21 cellular contexts compared by ENCODE assay signal in genomic region chr14:76976623-76977005, GRCh38. TPM values are rescaled to one million over a fixed set of nuclear protein-coding genes. Genes with fewer than 3 reads are reported as not detected.
A peak's percentile ranks its signal among the peaks of the same experiment; 100 is the strongest.
DNase-seq lines count a peak whose midpoint lies in the region; ATAC-seq, FAIRE-seq and TF ChIP-seq lines count a peak whose summit lies in the region.
"Had no signal": no experiment of that assay in that cellular context is flagged by ENCODE, and none has a peak within 500 bp of the region (broad histone marks: within the 10 kb centered on the region; RNA-seq: fewer than 3 reads in every experiment).

No MANE protein-coding gene starts in this region.

- H3K36me3 Mint-ChIP-seq in activated T-helper 17 cell treated with anti-CD3 and anti-CD28 coated beads, Interleukin-2, amount 50 U/mL, for 72 hours (ENCODE audit: low read depth), result no peaks in the 10 kb centered on the region
- no peaks in the 10 kb centered on the region for H3K36me3 Mint-ChIP-seq in natural killer cell

- no peaks in the 10 kb centered on the region for H4K20me1 ChIP-seq in HepG2 (ENCODE audit: insufficient read depth, low read length)

- H3K4me3 ChIP-seq in HepG2 (replicated peaks in 1 of 3; ENCODE audit: insufficient read depth in 1 of 3, low read depth in 2 of 3, low read length in 3 of 3) (no peak overlapping the region; a peak in 1 of 6 replicates), right lobe of liver (no peak overlapping the region), psoas muscle (no peak overlapping the region)
- H3K4me3 ChIP-seq: coronary artery, uterus had no signal

- no peak for FAIRE-seq in HepG2 (lab: Jason Lieb, UNC)
- FAIRE-seq: G401.6 had no signal

- H2AFZ ChIP-seq in HepG2 (ENCODE audit: low read length), result no peak overlapping the region

- no peak overlapping the region for H3K27ac Mint-ChIP-seq in activated T-helper 17 cell treated with anti-CD3 and anti-CD28 coated beads, Interleukin-2, amount 50 U/mL, for 72 hours
- H3K27ac Mint-ChIP-seq in natural killer cell, result peak overlapping the region; percentile 66 to 85

- TF ChIP-seq POLR2A in HepG2 (IDR thresholded peaks at IDR 0.05; ENCODE audit: insufficient read depth in 1 of 2, low read depth in 2 of 2, low read length in 2 of 2) (no peak), right lobe of liver (IDR thresholded peaks at IDR 0.05) (no peak)

- WGBS in HepG2 (ENCODE audit: low lambda C conversion rate), result 14% methylated on average over 1 of the region's 1 CpG
- WGBS in right lobe of liver (ENCODE audit: insufficient coverage, low coverage, low lambda C conversion rate, missing lambda C conversion rate), result no CpG with 5 or more reads among the region's 1 CpG
- WGBS in psoas muscle, 3 donors, result 36 to 76% (median 59%) methylated on average over 1 of the region's 1 CpG

- no peak for TF ChIP-seq RAD21 in HepG2 (CRISPR knock-in tag; IDR thresholded peaks at IDR 0.05)

- intact Hi-C loops in HepG2 (cut with micrococcal nuclease; ENCODE audit: unreplicated experiment), result no loop called here
- intact Hi-C loops in right lobe of liver (cut with DNase I), result no loop called here
- intact Hi-C loops in natural killer cell (cut with micrococcal nuclease), result no loop called here
- intact Hi-C loops in psoas muscle (cut with DNase I), result no loop called here

- H3K4me2 ChIP-seq in HepG2 (ENCODE audit: low read depth, low read length), result peak overlapping the region; percentile 57

- POLR2A ChIA-PET in HepG2 (lab: Yijun Ruan, JAX), result interaction anchor here (2.1 kb wide), 1 partner anchor 15 kb away, joined by 12 read pairs; no protein-coding TSS in a partner anchor

- 0 out of 5 replicates have a peak, but pooled peaks cover 0 to 3% of the 10 kb centered on the region in 2 experiments for H3K27me3 ChIP-seq in HepG2 (ENCODE audit: control insufficient read depth in 1 of 2, insufficient read depth in 2 of 2, low read length in 2 of 2)
- H3K27me3 ChIP-seq in right lobe of liver, result no peaks in the 10 kb centered on the region
- H3K27me3 ChIP-seq in psoas muscle (ENCODE audit: insufficient read depth in 3 of 3, low read length in 2 of 3), result no peaks in the 10 kb centered on the region
- H3K27me3 ChIP-seq: uterus had no signal

- TF ChIP-seq CTCF in HepG2 (CRISPR knock-in tag; IDR thresholded peaks at IDR 0.05) (no peak), right lobe of liver (IDR thresholded peaks at IDR 0.05) (no peak), natural killer cell (IDR thresholded peaks at IDR 0.05) (no peak), psoas muscle (IDR thresholded peaks at IDR 0.05) (no peak)

- H3K36me3 ChIP-seq in HepG2 (replicated peaks in 1 of 2; ENCODE audit: control insufficient read depth in 1 of 2, insufficient read depth in 2 of 2, low read length in 2 of 2) (no peaks in the 10 kb centered on the region), right lobe of liver (no peaks in the 10 kb centered on the region), psoas muscle (ENCODE audit: insufficient read depth in 1 of 2, low read depth in 1 of 2) (no peaks in the 10 kb centered on the region)
- H3K36me3 ChIP-seq: uterus, WERI-Rb-1 had no signal

- in situ Hi-C loops in HepG2 (cut with HindIII; ENCODE audit: extremely low pct_ligation_motif_present, low pct_unique_long_range_greater_than_20kb), result no loop called here

- no TSS peak for BruUV-seq in HepG2 (replicated peaks; lab: Mats Ljungman, UMichigan)

- H3K4me1 ChIP-seq in HepG2 (ENCODE audit: insufficient read depth, low read length) (peaks cover 54% of the 10 kb centered on the region), right lobe of liver (no peaks in the 10 kb centered on the region), psoas muscle (peaks cover 6% of the 10 kb centered on the region)
- H3K4me1 ChIP-seq: uterus had no signal

- H3K27ac ChIP-seq in HepG2 (ENCODE audit: extremely low read length, insufficient read depth, low read length) (no peak overlapping the region), right lobe of liver (no peak overlapping the region), psoas muscle (no peak overlapping the region)
- H3K27ac ChIP-seq: coronary artery, WERI-Rb-1 had no signal

- no peak overlapping the region for H3K9ac ChIP-seq in HepG2 (ENCODE audit: insufficient read depth, low read depth, low read length)

- ATAC-seq in HepG2 (no peak), right lobe of liver (no peak), natural killer cell (no peak), HG03139 (IDR thresholded peaks at IDR 0.05; ENCODE audit: unreplicated experiment) (no peak), psoas muscle (no peak), GM19463 (IDR thresholded peaks at IDR 0.05; ENCODE audit: unreplicated experiment) (no peak)
- no peak for ATAC-seq in activated T-helper 17 cell treated with anti-CD3 and anti-CD28 coated beads, Interleukin-2, amount 50 U/mL, for 72 hours (replicated peaks)

- peaks cover 5% of the 10 kb centered on the region; the same call in 1 of the 2 replicates for H3K9me3 ChIP-seq in HepG2 (ENCODE audit: low read length)
- no peaks in the 10 kb centered on the region for H3K9me3 ChIP-seq in right lobe of liver
- H3K9me3 ChIP-seq in psoas muscle, result no peaks in the 10 kb centered on the region
- H3K9me3 ChIP-seq: uterus had no signal

- H3K27me3 Mint-ChIP-seq in activated T-helper 17 cell treated with anti-CD3 and anti-CD28 coated beads, Interleukin-2, amount 50 U/mL, for 72 hours, result no peaks in the 10 kb centered on the region
- peaks cover 0 to 3% of the 10 kb centered on the region in 2 donors for H3K27me3 Mint-ChIP-seq in natural killer cell (ENCODE audit: low read depth in 2 of 2)

- no peak for TF ChIP-seq EP300 in HepG2 (IDR thresholded peaks at IDR 0.05; ENCODE audit: low read depth in 2 of 2, low read length in 2 of 2)
- no peak for TF ChIP-seq EP300 in HepG2 (CRISPR knock-in tag; IDR thresholded peaks at IDR 0.05; ENCODE audit: borderline replicate concordance)

- CTCF ChIA-PET in HepG2 (lab: Yijun Ruan, JAX; ENCODE audit: low intra/inter-chr PET ratio, low total read pairs), result no interaction called here

- H3K4me3 Mint-ChIP-seq in activated T-helper 17 cell treated with anti-CD3 and anti-CD28 coated beads, Interleukin-2, amount 50 U/mL, for 72 hours, result peak overlapping the region; percentile 62
- H3K4me3 Mint-ChIP-seq in natural killer cell, result no peak overlapping the region

- no peaks in the 10 kb centered on the region for H3K79me2 ChIP-seq in HepG2 (ENCODE audit: insufficient read depth, low read length)

- H3K4me1 Mint-ChIP-seq in activated T-helper 17 cell treated with anti-CD3 and anti-CD28 coated beads, Interleukin-2, amount 50 U/mL, for 72 hours, result no peaks in the 10 kb centered on the region
- peaks cover 0 to 10% of the 10 kb centered on the region in 2 donors for H3K4me1 Mint-ChIP-seq in natural killer cell

- peaks cover 4% of the 10 kb centered on the region for H3K9me3 Mint-ChIP-seq in activated T-helper 17 cell treated with anti-CD3 and anti-CD28 coated beads, Interleukin-2, amount 50 U/mL, for 72 hours
- H3K9me3 Mint-ChIP-seq in natural killer cell, result no peaks in the 10 kb centered on the region

- DNase-seq in HepG2 (ENCODE audit: low spot score), result no peak
- DNase-seq in right lobe of liver, result no peak
- no peak for DNase-seq in natural killer cell
- no peak for DNase-seq in psoas muscle
- DNase-seq: activated effector memory CD4-positive, alpha-beta T cell treated with Interleukin-2 at 50 U/mL for 16 hours; foreskin melanocyte; HCEC 1CT; KG1; kidney glomerular epithelial cell; NCI-H1092; NCI-H524; SHP77 treated with DMSO at 0.1 percent for 48 hours; stimulated activated CD4-positive, alpha-beta T cell treated with anti-CD3 and anti-CD28 coated beads, Interleukin-2, amount 100 ng/mL, for 24 hours; T-helper 1 cell; uterus; WERI-Rb-1 had no signal

TF ChIP-seq in HepG2, 621 proteins besides CTCF, POLR2A, EP300 and RAD21 (continues in another document):
- TF ChIP-seq CHCHD3 (CRISPR knock-in tag; IDR thresholded peaks at IDR 0.05), result no peak
- no peak for TF ChIP-seq KLF9 (CRISPR knock-in tag; IDR thresholded peaks at IDR 0.05; ENCODE audit: low read depth)
- no peak for TF ChIP-seq CC2D1A (CRISPR knock-in tag; IDR thresholded peaks at IDR 0.05)
- TF ChIP-seq REPIN1 (CRISPR knock-in tag; IDR thresholded peaks at IDR 0.05; ENCODE audit: borderline replicate concordance, low read depth), result no peak
- TF ChIP-seq SKI (IDR thresholded peaks at IDR 0.05; ENCODE audit: partially characterized antibody), result no peak
- TF ChIP-seq DMAP1 (CRISPR knock-in tag; IDR thresholded peaks at IDR 0.05), result no peak
- no peak for TF ChIP-seq ZNF839 (CRISPR knock-in tag; IDR thresholded peaks at IDR 0.05; ENCODE audit: borderline replicate concordance)
- no peak for TF ChIP-seq FIP1L1 (IDR thresholded peaks at IDR 0.05; ENCODE audit: borderline replicate concordance, insufficient read depth, low read depth, low read length)

RNA-seq across cellular contexts. Expression of gene IRF2BPL, which starts 51.9 kb away (rescaled TPM):
- total RNA-seq in HepG2 (2016; rRNA removed; fragmentation: Illumina TruSeq; extraction: Trizol) (6.2 and 8.4 TPM in 2 replicates), right lobe of liver (10 to 100 TPM; 11.7 to 18.1 (median 13.7) TPM), natural killer cell (10 to 100 TPM; 39.3 to 46.5 (median 46.3) TPM), psoas muscle (10 to 100 TPM in 3 of 4 donors, 1 to 10 TPM in 1; 9.7 to 26.3 (median 21.7) TPM)
- total RNA-seq in HepG2 (2016; cell fraction: cytosol; rRNA removed; fragmentation: Illumina TruSeq; extraction: Trizol; ENCODE audit: low read depth), result 0.88 and 1.1 TPM in 2 replicates
- total RNA-seq in HepG2 (2016; cell fraction: insoluble cytoplasmic fraction; rRNA removed; fragmentation: Illumina TruSeq; extraction: Trizol), result 6.2 and 7.9 TPM in 2 replicates
- 3.5 and 4.3 TPM in 2 replicates for total RNA-seq in HepG2 (2016; cell fraction: membrane; rRNA removed; fragmentation: Illumina TruSeq; extraction: Trizol)
- 5.8 and 6.6 TPM in 2 replicates for total RNA-seq in HepG2 (2016; cell fraction: nucleus; rRNA removed; fragmentation: Illumina TruSeq; extraction: Trizol)
- polyA plus RNA-seq in HepG2 (2011; rRNA removed) (6.6 and 7.8 TPM in 2 replicates), psoas muscle (1 to 10 TPM; 3.8 to 9.5 (median 4.4) TPM)
- 6.1 and 8.5 TPM in 2 replicates for polyA plus RNA-seq in HepG2 (2011; cell fraction: cytosol; rRNA removed)
- polyA plus RNA-seq in HepG2 (2011; cell fraction: nucleus; rRNA removed), result 9.9 and 12.0 TPM in 2 replicates
- 13.5 and 21.1 TPM in 2 replicates for polyA plus RNA-seq in HepG2 (2012)
- polyA plus RNA-seq in HepG2 (2016; cell fraction: cytosol; fragmentation: Illumina TruSeq; extraction: Trizol; ENCODE audit: low read depth), result 0.57 and 0.58 TPM in 2 replicates
- polyA plus RNA-seq in HepG2 (2016; cell fraction: insoluble cytoplasmic fraction; fragmentation: Illumina TruSeq; extraction: Trizol; ENCODE audit: low read depth), result 8.8 and 10.6 TPM in 2 replicates
- polyA plus RNA-seq in HepG2 (2016; cell fraction: membrane; fragmentation: Illumina TruSeq; extraction: Trizol; ENCODE audit: low read depth), result 2.4 and 2.6 TPM in 2 replicates
- 9.6 and 10.7 TPM in 2 replicates for polyA plus RNA-seq in HepG2 (2016; cell fraction: nucleus; fragmentation: Illumina TruSeq; extraction: Trizol; ENCODE audit: insufficient read depth, low read depth)
- 5.2 and 20.2 TPM in 2 replicates for polyA minus RNA-seq in HepG2 (2011; rRNA and poly(A)+ RNA removed; ENCODE audit: low replicate concordance)
- 14.8 and 18.3 TPM in 2 replicates for polyA minus RNA-seq in HepG2 (2011; cell fraction: cytosol; rRNA and poly(A)+ RNA removed)
- 5.8 and 8.6 TPM in 2 replicates for polyA minus RNA-seq in HepG2 (2011; cell fraction: nucleus; rRNA and poly(A)+ RNA removed)
- 10 to 100 TPM; 14.2 to 25.5 TPM for total RNA-seq in activated T-helper 17 cell treated with anti-CD3 and anti-CD28 coated beads, Interleukin-2, amount 50 U/mL, for 72 hours
